29 cellular contexts compared by ENCODE assay signal in the genomic region with DNA sequence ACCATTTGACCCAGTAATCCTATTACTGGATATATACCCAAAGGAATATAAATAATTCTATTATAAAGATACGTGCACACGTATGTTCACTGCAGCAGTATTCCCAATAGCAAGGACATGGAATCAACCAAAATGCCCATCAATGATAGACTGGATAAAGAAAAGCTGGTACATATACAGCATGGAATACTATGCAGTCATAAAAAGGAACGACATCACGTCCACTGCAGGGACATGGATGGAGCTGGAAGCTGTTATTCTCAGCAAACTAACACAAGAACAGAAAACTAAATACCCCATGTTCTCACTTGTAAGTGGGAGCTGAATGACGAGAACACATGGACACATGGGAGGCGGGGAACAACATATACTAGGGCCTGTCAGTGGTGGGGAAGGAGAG.
"Had no signal": no experiment of that assay in that cellular context is flagged by ENCODE, and none has a peak within 500 bp of the region (broad histone marks: within the 10 kb centered on the region; RNA-seq: fewer than 3 reads in every experiment).

No MANE protein-coding gene starts in this region.

- H3K9me3 Mint-ChIP-seq: effector memory CD8-positive, alpha-beta T cell had no signal

- H3K4me1 Mint-ChIP-seq: endodermal cell had no signal

- H3K36me3 ChIP-seq: colonic mucosa, gastrocnemius medialis had no signal

- H3K27ac ChIP-seq: colonic mucosa, coronary artery, dorsolateral prefrontal cortex, epithelial cell of prostate, esophagus muscularis mucosa, esophagus squamous epithelium, foreskin keratinocyte, gastrocnemius medialis, gastroesophageal sphincter, heart left ventricle, heart right ventricle had no signal

- DNase-seq: colonic mucosa; cortex of kidney; dermis blood vessel endothelial cell; dorsolateral prefrontal cortex; effector CD4-positive, alpha-beta T cell; effector CD8-positive, alpha-beta T cell; effector memory CD4-positive, alpha-beta T cell; effector memory CD8-positive, alpha-beta T cell; endodermal cell; erythroblast; esophagus squamous epithelium; foreskin fibroblast; foreskin keratinocyte; foreskin melanocyte; gastrocnemius medialis; glutamatergic neuron; head of caudate nucleus; heart left ventricle; heart right ventricle had no signal

- H3K4me1 ChIP-seq: colonic mucosa, esophagus muscularis mucosa, esophagus squamous epithelium, foreskin keratinocyte, gastrocnemius medialis, gastroesophageal sphincter, heart left ventricle, heart right ventricle had no signal

- H3K27me3 Mint-ChIP-seq: dendritic cell treated with granulocyte-macrophage colony-stimulating factor and Interleukin-4, amounts not matched to agents 40 ng/mL and 50 ng/mL, for 4 days; effector memory CD8-positive, alpha-beta T cell had no signal

- H3K27me3 ChIP-seq: colonic mucosa, esophagus muscularis mucosa, esophagus squamous epithelium, foreskin keratinocyte, gastrocnemius medialis, gastroesophageal sphincter, heart left ventricle, heart right ventricle had no signal

- FAIRE-seq: colon, endometrium, endothelial cell of umbilical vein, frontal cortex had no signal

- H3K4me3 ChIP-seq: colonic mucosa, coronary artery, dorsolateral prefrontal cortex, esophagus muscularis mucosa, esophagus squamous epithelium, gastrocnemius medialis, gastroesophageal sphincter, heart left ventricle, heart right ventricle had no signal

- H3K9me3 ChIP-seq: colonic mucosa, gastrocnemius medialis had no signal

- ATAC-seq: effector memory CD8-positive, alpha-beta T cell; esophagus mucosa; foreskin keratinocyte; gastrocnemius medialis; gastroesophageal sphincter; heart left ventricle; heart right ventricle had no signal

- H3K4me3 Mint-ChIP-seq: dendritic cell treated with granulocyte-macrophage colony-stimulating factor and Interleukin-4, amounts not matched to agents 40 ng/mL and 50 ng/mL, for 4 days; effector memory CD8-positive, alpha-beta T cell; endodermal cell had no signal

- H3K27ac Mint-ChIP-seq: dendritic cell treated with granulocyte-macrophage colony-stimulating factor and Interleukin-4, amounts not matched to agents 40 ng/mL and 50 ng/mL, for 4 days; effector memory CD8-positive, alpha-beta T cell; endodermal cell had no signal
